ENCODE assay signal across 1 cellular context in the genomic region with DNA sequence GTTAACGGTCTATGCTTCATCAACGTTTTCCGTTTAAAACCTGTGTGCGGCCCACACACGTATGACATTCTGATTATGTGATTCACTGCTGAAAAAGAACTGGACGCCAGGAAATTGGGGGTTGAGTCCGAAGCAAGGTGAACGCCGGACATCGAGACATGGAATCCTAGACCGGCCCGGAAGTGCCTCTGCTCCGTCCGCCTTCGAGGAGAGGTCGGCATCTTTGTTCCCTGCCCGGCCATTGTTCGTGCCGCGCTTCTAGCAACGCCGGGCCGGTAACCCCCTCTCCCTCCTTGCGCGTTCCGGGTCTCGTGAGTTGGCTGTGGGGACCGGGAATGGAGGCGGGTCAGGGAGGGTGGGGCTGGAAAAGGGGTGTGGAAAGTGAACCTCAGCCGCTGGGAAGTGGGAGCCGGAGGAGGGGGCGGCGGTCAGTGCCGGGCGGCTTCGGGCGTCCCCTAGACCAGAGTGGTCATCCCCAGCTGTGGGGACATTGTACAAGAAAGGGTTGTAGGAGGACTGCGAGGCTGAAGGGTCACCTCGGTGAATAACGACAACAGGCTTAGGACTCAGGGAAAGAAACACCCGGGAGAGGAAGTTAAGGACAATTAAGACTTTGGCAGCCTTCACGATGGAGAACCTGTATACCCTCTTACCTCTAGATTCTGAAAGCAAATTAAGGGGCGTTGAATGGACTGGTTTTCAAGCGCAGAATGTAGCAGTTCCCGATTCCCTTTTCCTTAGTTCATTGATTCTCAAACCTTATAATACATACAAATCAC.
TF ChIP-seq lines count a peak whose summit lies in the region.

ZSCAN9 (plus strand) TSS at position 220 of the 779 bp plus-strand sequence. CDS start 1,810 bp downstream, outside the sequence.

TF ChIP-seq in K562, 482 proteins besides CTCF, POLR2A, EP300 and RAD21 (continued from another document and continues in another):
- TF ChIP-seq RCOR1 (IDR thresholded peaks at IDR 0.05; ENCODE audit: borderline replicate concordance in 1 of 2, low read depth in 2 of 2, low read length in 2 of 2) (peak; percentile 30 to 88; a peak in 3 of 4 replicates), CBFB (CRISPR knock-in tag; IDR thresholded peaks at IDR 0.05) (no peak), ZNF696 (CRISPR knock-in tag; conservative IDR thresholded peaks at IDR 0.05) (no peak), PBX2 (CRISPR knock-in tag; IDR thresholded peaks at IDR 0.05; ENCODE audit: low read depth) (no peak), PBX2 (tag; conservative IDR thresholded peaks at IDR 0.05; ENCODE audit: low read depth) (0 out of 2 replicates have a peak, but pooled peaks have one; percentile 52), ZNF445 (CRISPR knock-in tag; IDR thresholded peaks at IDR 0.05; ENCODE audit: low read depth) (no peak), TBL1XR1 (IDR thresholded peaks at IDR 0.05; ENCODE audit: low read length in 2 of 2) (peak; percentile 27 to 74; a peak in 2 of 4 replicates), ATF4 (CRISPR knock-in tag; IDR thresholded peaks at IDR 0.05) (no peak), GATAD2A (IDR thresholded peaks at IDR 0.05) (peak; percentile 89; the same call in 1 of the 2 replicates), HCFC1 (IDR thresholded peaks at IDR 0.05; ENCODE audit: low read depth, low read length) (peak; percentile 92), GTF2E2 (tag; IDR thresholded peaks at IDR 0.05) (peak; percentile 98), ZNF551 (CRISPR knock-in tag; IDR thresholded peaks at IDR 0.05) (no peak), CHAMP1 (IDR thresholded peaks at IDR 0.05) (peak; percentile 87), JUNB (CRISPR knock-in tag; conservative IDR thresholded peaks at IDR 0.05) (no peak), TRIM24 (IDR thresholded peaks at IDR 0.05) (peak in 1 of 2 experiments; percentile 96; a peak in 2 of 4 replicates), BHLHE40 (IDR thresholded peaks at IDR 0.05; ENCODE audit: low read length) (peak; percentile 95), COPS2 (conservative IDR thresholded peaks at IDR 0.05) (no peak), ZNF561 (CRISPR knock-in tag; conservative IDR thresholded peaks at IDR 0.05) (no peak), TEAD1 (CRISPR knock-in tag; IDR thresholded peaks at IDR 0.05) (peak; percentile 41 to 91; a peak in 3 of 4 replicates), TCFL5 (CRISPR knock-in tag; conservative IDR thresholded peaks at IDR 0.05) (no peak), BCOR (IDR thresholded peaks at IDR 0.05) (peak; percentile 48; the same call in 1 of the 2 replicates), ZNF212 (CRISPR knock-in tag; IDR thresholded peaks at IDR 0.05) (no peak), MCM5 (IDR thresholded peaks at IDR 0.05; ENCODE audit: low read depth) (no peak), SRSF9 (IDR thresholded peaks at IDR 0.05; ENCODE audit: borderline replicate concordance, low read depth, low read length) (no peak), DPF2 (IDR thresholded peaks at IDR 0.05) (no peak), ATF6 (CRISPR knock-in tag; IDR thresholded peaks at IDR 0.05) (no peak), MTA2 (IDR thresholded peaks at IDR 0.05; ENCODE audit: low read depth) (no peak), ZFP30 (CRISPR knock-in tag; IDR thresholded peaks at IDR 0.05; ENCODE audit: borderline replicate concordance) (no peak), HNRNPL (IDR thresholded peaks at IDR 0.05; ENCODE audit: low read depth, low read length) (no peak)
- TF ChIP-seq, protein P1, sequence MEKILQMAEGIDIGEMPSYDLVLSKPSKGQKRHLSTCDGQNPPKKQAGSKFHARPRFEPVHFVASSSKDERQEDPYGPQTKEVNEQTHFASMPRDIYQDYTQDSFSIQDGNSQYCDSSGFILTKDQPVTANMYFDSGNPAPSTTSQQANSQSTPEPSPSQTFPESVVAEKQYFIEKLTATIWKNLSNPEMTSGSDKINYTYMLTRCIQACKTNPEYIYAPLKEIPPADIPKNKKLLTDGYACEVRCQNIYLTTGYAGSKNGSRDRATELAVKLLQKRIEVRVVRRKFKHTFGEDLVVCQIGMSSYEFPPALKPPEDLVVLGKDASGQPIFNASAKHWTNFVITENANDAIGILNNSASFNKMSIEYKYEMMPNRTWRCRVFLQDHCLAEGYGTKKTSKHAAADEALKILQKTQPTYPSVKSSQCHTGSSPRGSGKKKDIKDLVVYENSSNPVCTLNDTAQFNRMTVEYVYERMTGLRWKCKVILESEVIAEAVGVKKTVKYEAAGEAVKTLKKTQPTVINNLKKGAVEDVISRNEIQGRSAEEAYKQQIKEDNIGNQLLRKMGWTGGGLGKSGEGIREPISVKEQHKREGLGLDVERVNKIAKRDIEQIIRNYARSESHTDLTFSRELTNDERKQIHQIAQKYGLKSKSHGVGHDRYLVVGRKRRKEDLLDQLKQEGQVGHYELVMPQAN (IDR thresholded peaks at IDR 0.05; ENCODE audit: borderline replicate concordance) = 0 out of 2 replicates have a peak, but pooled peaks have one; percentile 51
- TF ChIP-seq, protein P2, sequence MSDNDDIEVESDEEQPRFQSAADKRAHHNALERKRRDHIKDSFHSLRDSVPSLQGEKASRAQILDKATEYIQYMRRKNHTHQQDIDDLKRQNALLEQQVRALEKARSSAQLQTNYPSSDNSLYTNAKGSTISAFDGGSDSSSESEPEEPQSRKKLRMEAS (CRISPR knock-in tag; IDR thresholded peaks at IDR 0.05) = peak; percentile 68
- TF ChIP-seq, protein P3, sequence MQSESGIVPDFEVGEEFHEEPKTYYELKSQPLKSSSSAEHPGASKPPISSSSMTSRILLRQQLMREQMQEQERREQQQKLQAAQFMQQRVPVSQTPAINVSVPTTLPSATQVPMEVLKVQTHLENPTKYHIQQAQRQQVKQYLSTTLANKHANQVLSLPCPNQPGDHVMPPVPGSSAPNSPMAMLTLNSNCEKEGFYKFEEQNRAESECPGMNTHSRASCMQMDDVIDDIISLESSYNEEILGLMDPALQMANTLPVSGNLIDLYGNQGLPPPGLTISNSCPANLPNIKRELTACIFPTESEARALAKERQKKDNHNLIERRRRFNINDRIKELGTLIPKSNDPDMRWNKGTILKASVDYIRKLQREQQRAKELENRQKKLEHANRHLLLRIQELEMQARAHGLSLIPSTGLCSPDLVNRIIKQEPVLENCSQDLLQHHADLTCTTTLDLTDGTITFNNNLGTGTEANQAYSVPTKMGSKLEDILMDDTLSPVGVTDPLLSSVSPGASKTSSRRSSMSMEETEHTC (IDR thresholded peaks at IDR 0.05) = no peak
- TF ChIP-seq, protein P4, sequence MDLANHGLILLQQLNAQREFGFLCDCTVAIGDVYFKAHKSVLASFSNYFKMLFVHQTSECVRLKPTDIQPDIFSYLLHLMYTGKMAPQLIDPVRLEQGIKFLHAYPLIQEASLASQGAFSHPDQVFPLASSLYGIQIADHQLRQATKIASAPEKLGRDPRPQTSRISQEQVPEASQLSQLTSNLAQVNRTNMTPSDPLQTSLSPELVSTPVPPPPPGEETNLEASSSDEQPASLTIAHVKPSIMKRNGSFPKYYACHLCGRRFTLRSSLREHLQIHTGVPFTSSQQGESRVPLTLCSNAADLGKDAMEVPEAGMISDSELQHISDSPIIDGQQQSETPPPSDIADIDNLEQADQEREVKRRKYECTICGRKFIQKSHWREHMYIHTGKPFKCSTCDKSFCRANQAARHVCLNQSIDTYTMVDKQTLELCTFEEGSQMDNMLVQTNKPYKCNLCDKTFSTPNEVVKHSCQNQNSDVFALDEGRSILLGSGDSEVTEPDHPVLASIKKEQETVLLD (IDR thresholded peaks at IDR 0.05) = peak; percentile 69
- TF ChIP-seq, protein P5, sequence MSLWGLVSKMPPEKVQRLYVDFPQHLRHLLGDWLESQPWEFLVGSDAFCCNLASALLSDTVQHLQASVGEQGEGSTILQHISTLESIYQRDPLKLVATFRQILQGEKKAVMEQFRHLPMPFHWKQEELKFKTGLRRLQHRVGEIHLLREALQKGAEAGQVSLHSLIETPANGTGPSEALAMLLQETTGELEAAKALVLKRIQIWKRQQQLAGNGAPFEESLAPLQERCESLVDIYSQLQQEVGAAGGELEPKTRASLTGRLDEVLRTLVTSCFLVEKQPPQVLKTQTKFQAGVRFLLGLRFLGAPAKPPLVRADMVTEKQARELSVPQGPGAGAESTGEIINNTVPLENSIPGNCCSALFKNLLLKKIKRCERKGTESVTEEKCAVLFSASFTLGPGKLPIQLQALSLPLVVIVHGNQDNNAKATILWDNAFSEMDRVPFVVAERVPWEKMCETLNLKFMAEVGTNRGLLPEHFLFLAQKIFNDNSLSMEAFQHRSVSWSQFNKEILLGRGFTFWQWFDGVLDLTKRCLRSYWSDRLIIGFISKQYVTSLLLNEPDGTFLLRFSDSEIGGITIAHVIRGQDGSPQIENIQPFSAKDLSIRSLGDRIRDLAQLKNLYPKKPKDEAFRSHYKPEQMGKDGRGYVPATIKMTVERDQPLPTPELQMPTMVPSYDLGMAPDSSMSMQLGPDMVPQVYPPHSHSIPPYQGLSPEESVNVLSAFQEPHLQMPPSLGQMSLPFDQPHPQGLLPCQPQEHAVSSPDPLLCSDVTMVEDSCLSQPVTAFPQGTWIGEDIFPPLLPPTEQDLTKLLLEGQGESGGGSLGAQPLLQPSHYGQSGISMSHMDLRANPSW (CRISPR knock-in tag; IDR thresholded peaks at IDR 0.05) = peak; percentile 93
- TF ChIP-seq, protein P6, sequence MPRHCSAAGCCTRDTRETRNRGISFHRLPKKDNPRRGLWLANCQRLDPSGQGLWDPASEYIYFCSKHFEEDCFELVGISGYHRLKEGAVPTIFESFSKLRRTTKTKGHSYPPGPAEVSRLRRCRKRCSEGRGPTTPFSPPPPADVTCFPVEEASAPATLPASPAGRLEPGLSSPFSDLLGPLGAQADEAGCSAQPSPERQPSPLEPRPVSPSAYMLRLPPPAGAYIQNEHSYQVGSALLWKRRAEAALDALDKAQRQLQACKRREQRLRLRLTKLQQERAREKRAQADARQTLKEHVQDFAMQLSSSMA (CRISPR knock-in tag; IDR thresholded peaks at IDR 0.05) = no peak
